18 cellular contexts compared by ENCODE assay signal in genomic region chr2:219595250-219595649, GRCh38. TPM values are rescaled to one million over a fixed set of nuclear protein-coding genes. Genes with fewer than 3 reads are reported as not detected.
DNase-seq lines count a peak whose midpoint lies in the region; ATAC-seq and TF ChIP-seq lines count a peak whose summit lies in the region.
"Had no signal": no experiment of that assay in that cellular context is flagged by ENCODE, and none has a peak within 500 bp of the region (broad histone marks: within the 10 kb centered on the region; RNA-seq: fewer than 3 reads in every experiment).

No MANE protein-coding gene starts in this region.

- H3K27ac ChIP-seq in right atrium auricular region: peak overlapping the region; percentile 89 to 98
- no peak overlapping the region for H3K27ac ChIP-seq in gastrocnemius medialis
- H3K27ac ChIP-seq: BLaER1 had no signal

- H3K4me3 ChIP-seq in right atrium auricular region (no peak overlapping the region), gastrocnemius medialis (no peak overlapping the region)
- H3K4me3 ChIP-seq: BLaER1, HAP-1, lung had no signal

- H3K27me3 ChIP-seq in right atrium auricular region (no peaks in the 10 kb centered on the region), gastrocnemius medialis (no peaks in the 10 kb centered on the region)
- H3K27me3 ChIP-seq: BLaER1 had no signal

- no peaks in the 10 kb centered on the region for H3K9me3 ChIP-seq in right atrium auricular region
- H3K9me3 ChIP-seq in gastrocnemius medialis: no peaks in the 10 kb centered on the region
- H3K9me3 ChIP-seq: BLaER1, HAP-1 had no signal

- H3K4me1 ChIP-seq in right atrium auricular region (peaks cover 0 to 23% of the 10 kb centered on the region in 2 donors), gastrocnemius medialis (peaks cover 12 to 16% of the 10 kb centered on the region in 2 donors)

- TF ChIP-seq POLR2A in gastrocnemius medialis (IDR thresholded peaks at IDR 0.05): no peak

- no peak for TF ChIP-seq CTCF in right atrium auricular region (IDR thresholded peaks at IDR 0.05)
- no peak for TF ChIP-seq CTCF in gastrocnemius medialis (IDR thresholded peaks at IDR 0.05 in 4 of 5, conservative IDR thresholded peaks at IDR 0.05 in 1 of 5)

- H3K36me3 ChIP-seq in right atrium auricular region (no peaks in the 10 kb centered on the region), gastrocnemius medialis (no peaks in the 10 kb centered on the region)
- H3K36me3 ChIP-seq: BLaER1, HAP-1 had no signal

- ATAC-seq in Right ventricle myocardium superior (ENCODE audit: poor library complexity) (no peak), gastrocnemius medialis (no peak)
- ATAC-seq: activated CD8-positive, alpha-beta T cell treated with anti-CD3 and anti-CD28 coated beads, Interleukin-2, amount 10 ng/mL, durations not matched to agents 7 days and 5 days had no signal

- intact Hi-C loops in Right ventricle myocardium superior (cut with DNase I): no loop called here
- intact Hi-C loops in gastrocnemius medialis (cut with DNase I; ENCODE audit: low total_unique reads): loop anchor here (5.0 kb wide), 3 partner anchors 98 to 348 kb away; partner anchors contain the start of genes DNPEP, GLB1L, GMPPA and STK16

- DNase-seq in right atrium auricular region (ENCODE audit: low spot score): no peak
- DNase-seq in Right ventricle myocardium superior: no peak
- peak; percentile 88 for DNase-seq in OCI-M1 (lab: John Stamatoyannopoulos, UW)
- peak; percentile 17 for DNase-seq in glomerular visceral epithelial cell (ENCODE audit: extremely low spot score)
- DNase-seq in gastrocnemius medialis: no peak
- DNase-seq in activated CD4-positive, alpha-beta T cell treated with anti-CD3 and anti-CD28 coated beads, Interleukin-2, amount 50 U/mL, for 48 hours: no peak
- no peak for DNase-seq in T-helper 2 cell
- no peak for DNase-seq in NCI-H2081 (lab: John Stamatoyannopoulos, UW)
- DNase-seq: activated CD8-positive, alpha-beta T cell treated with anti-CD3 and anti-CD28 coated beads, Interleukin-2, amount 10 ng/mL, durations not matched to agents 7 days and 5 days; activated naive CD4-positive, alpha-beta T cell treated with anti-CD3 and anti-CD28 coated beads, Interleukin-2, amount 10 ng/mL, durations not matched to agents 7 days and 5 days; effector CD4-positive, alpha-beta T cell; head of caudate nucleus; NCI-H69 had no signal

- in situ Hi-C loops in gastrocnemius medialis (cut with MboI; ENCODE audit: low sequenced_read_pairs in 4 of 4): no loop called here

RNA-seq across cellular contexts. Expression of gene STK11IP, which starts 2.4 kb away (rescaled TPM):
- total RNA-seq in right atrium auricular region: 1 to 10 TPM; 5.5 to 6.6 TPM
- total RNA-seq in Right ventricle myocardium superior: 15.6 TPM
- total RNA-seq in gastrocnemius medialis: 1 to 10 TPM; 5.4 to 7.5 (median 6.5) TPM

RNA-seq across cellular contexts. Expression of gene INHA, which starts 23.1 kb away (rescaled TPM):
- total RNA-seq in right atrium auricular region (10 to 100 TPM in 1 of 2 donors, 1 to 10 TPM in 1; 1.0 to 28.3 TPM), Right ventricle myocardium superior (2.6 TPM), gastrocnemius medialis (1 to 10 TPM in 1 of 4 donors, under 1 TPM in 1, not detected in 2; 0.29 to 3.5 TPM)
- total RNA-seq: activated CD8-positive, alpha-beta T cell treated with anti-CD3 and anti-CD28 coated beads, Interleukin-2, amount 10 ng/mL, durations not matched to agents 7 days and 5 days; T-helper 2 cell treated with Interferon-gamma antibody and Interleukin-4, amounts not matched to agents 100 ng/mL and 5 ng/mL, for 36 hours; temporal lobe had no signal

RNA-seq across cellular contexts. Expression of gene OBSL1, which starts 23.9 kb away (rescaled TPM):
- total RNA-seq in right atrium auricular region: 100 to 1,000 TPM; 150 to 157 TPM
- 165 TPM for total RNA-seq in Right ventricle myocardium superior
- total RNA-seq in gastrocnemius medialis: 10 to 100 TPM; 47.9 to 72.9 (median 56.5) TPM
- total RNA-seq: T-helper 2 cell treated with Interferon-gamma antibody and Interleukin-4, amounts not matched to agents 100 ng/mL and 5 ng/mL, for 36 hours had no signal

RNA-seq across cellular contexts. Expression of gene SLC4A3, which starts 32.2 kb away (rescaled TPM):
- 100 to 1,000 TPM; 270 to 502 TPM for total RNA-seq in right atrium auricular region
- 503 TPM for total RNA-seq in Right ventricle myocardium superior
- under 1 TPM in 3 of 4 donors, not detected in 1; 0.25 to 0.35 (median 0.29) TPM for total RNA-seq in gastrocnemius medialis
- total RNA-seq: activated CD8-positive, alpha-beta T cell treated with anti-CD3 and anti-CD28 coated beads, Interleukin-2, amount 10 ng/mL, durations not matched to agents 7 days and 5 days; T-helper 2 cell treated with Interferon-gamma antibody and Interleukin-4, amounts not matched to agents 100 ng/mL and 5 ng/mL, for 36 hours had no signal

RNA-seq across cellular contexts. Expression of gene TMEM198, which starts 51.4 kb away (rescaled TPM):
- total RNA-seq in right atrium auricular region (1 to 10 TPM; 1.8 to 4.3 TPM), Right ventricle myocardium superior (2.6 TPM), gastrocnemius medialis (1 to 10 TPM in 3 of 4 donors, under 1 TPM in 1; 0.87 to 6.7 (median 3.3) TPM)

Comparison
In these comparisons a context has a peak if more than half of its experiments do, and no peak if none do; other contexts are left out.
1. DNase-seq: peak in OCI-M1 (single experiment) and glomerular visceral epithelial cell (single experiment); none in right atrium auricular region (single experiment), Right ventricle myocardium superior (single experiment), gastrocnemius medialis (0 of 2), activated CD4-positive, alpha-beta T cell treated with anti-CD3 and anti-CD28 coated beads, Interleukin-2, amount 50 U/mL, for 48 hours (0 of 2), T-helper 2 cell (0 of 5) and NCI-H2081 (0 of 2).
2. H3K27ac ChIP-seq: peak in right atrium auricular region (2 of 2); none in gastrocnemius medialis (0 of 4).